Comparison of ENCODE assay signal across 1 cellular context in genomic region chr2:138615257-138615656, GRCh38.
TF ChIP-seq lines count a peak whose summit lies in the region.

No MANE protein-coding gene starts in this region.

TF ChIP-seq in HepG2, 621 proteins besides CTCF, POLR2A, EP300 and RAD21 (continued from another document):
- TF ChIP-seq, protein P1, sequence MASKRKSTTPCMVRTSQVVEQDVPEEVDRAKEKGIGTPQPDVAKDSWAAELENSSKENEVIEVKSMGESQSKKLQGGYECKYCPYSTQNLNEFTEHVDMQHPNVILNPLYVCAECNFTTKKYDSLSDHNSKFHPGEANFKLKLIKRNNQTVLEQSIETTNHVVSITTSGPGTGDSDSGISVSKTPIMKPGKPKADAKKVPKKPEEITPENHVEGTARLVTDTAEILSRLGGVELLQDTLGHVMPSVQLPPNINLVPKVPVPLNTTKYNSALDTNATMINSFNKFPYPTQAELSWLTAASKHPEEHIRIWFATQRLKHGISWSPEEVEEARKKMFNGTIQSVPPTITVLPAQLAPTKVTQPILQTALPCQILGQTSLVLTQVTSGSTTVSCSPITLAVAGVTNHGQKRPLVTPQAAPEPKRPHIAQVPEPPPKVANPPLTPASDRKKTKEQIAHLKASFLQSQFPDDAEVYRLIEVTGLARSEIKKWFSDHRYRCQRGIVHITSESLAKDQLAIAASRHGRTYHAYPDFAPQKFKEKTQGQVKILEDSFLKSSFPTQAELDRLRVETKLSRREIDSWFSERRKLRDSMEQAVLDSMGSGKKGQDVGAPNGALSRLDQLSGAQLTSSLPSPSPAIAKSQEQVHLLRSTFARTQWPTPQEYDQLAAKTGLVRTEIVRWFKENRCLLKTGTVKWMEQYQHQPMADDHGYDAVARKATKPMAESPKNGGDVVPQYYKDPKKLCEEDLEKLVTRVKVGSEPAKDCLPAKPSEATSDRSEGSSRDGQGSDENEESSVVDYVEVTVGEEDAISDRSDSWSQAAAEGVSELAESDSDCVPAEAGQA (IDR thresholded peaks at IDR 0.05; ENCODE audit: low read depth), result no peak
- TF ChIP-seq, protein P1 (CRISPR knock-in tag; IDR thresholded peaks at IDR 0.05; ENCODE audit: borderline replicate concordance), result no peak
- no peak for TF ChIP-seq HDAC6 (IDR thresholded peaks at IDR 0.05; ENCODE audit: low read depth, low read length)
- no peak for TF ChIP-seq CEBPZ (IDR thresholded peaks at IDR 0.05; ENCODE audit: low read length)
- no peak for TF ChIP-seq MLXIP (CRISPR knock-in tag; IDR thresholded peaks at IDR 0.05; ENCODE audit: borderline replicate concordance)
- TF ChIP-seq, protein P2, sequence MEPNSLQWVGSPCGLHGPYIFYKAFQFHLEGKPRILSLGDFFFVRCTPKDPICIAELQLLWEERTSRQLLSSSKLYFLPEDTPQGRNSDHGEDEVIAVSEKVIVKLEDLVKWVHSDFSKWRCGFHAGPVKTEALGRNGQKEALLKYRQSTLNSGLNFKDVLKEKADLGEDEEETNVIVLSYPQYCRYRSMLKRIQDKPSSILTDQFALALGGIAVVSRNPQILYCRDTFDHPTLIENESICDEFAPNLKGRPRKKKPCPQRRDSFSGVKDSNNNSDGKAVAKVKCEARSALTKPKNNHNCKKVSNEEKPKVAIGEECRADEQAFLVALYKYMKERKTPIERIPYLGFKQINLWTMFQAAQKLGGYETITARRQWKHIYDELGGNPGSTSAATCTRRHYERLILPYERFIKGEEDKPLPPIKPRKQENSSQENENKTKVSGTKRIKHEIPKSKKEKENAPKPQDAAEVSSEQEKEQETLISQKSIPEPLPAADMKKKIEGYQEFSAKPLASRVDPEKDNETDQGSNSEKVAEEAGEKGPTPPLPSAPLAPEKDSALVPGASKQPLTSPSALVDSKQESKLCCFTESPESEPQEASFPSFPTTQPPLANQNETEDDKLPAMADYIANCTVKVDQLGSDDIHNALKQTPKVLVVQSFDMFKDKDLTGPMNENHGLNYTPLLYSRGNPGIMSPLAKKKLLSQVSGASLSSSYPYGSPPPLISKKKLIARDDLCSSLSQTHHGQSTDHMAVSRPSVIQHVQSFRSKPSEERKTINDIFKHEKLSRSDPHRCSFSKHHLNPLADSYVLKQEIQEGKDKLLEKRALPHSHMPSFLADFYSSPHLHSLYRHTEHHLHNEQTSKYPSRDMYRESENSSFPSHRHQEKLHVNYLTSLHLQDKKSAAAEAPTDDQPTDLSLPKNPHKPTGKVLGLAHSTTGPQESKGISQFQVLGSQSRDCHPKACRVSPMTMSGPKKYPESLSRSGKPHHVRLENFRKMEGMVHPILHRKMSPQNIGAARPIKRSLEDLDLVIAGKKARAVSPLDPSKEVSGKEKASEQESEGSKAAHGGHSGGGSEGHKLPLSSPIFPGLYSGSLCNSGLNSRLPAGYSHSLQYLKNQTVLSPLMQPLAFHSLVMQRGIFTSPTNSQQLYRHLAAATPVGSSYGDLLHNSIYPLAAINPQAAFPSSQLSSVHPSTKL (CRISPR knock-in tag; IDR thresholded peaks at IDR 0.05), result no peak
- no peak for TF ChIP-seq NFIB (CRISPR knock-in tag; IDR thresholded peaks at IDR 0.05; ENCODE audit: borderline replicate concordance)
- TF ChIP-seq ZNF337 (CRISPR knock-in tag; IDR thresholded peaks at IDR 0.05; ENCODE audit: borderline replicate concordance, low read depth), result no peak
